ENCODE assay signal across 21 cellular contexts in the genomic region with DNA sequence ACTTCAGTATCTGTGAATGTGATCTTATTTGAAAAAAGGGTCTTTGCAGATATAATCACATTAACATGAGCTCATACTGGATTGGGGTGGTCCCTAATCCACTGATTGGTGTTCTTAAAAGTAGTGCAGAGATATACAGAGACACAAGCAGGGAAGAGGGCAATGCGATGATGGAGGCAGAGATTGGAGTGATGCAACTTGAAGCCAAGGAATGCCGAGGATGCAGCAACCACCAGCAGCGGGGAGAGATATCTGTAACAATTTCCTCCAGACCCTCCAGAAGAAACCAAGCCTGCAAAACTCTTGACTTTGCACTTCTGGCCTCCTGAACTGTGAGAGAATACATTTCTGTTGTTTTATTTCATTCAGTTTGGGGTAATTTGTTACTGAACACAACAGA.
DNase-seq lines count a peak whose midpoint lies in the region; ATAC-seq, FAIRE-seq and TF ChIP-seq lines count a peak whose summit lies in the region.
"Had no signal": no experiment of that assay in that cellular context is flagged by ENCODE, and none has a peak within 500 bp of the region (broad histone marks: within the 10 kb centered on the region; RNA-seq: fewer than 3 reads in every experiment).

No MANE protein-coding gene starts in this region.

- RAD21 ChIA-PET in HCT116 (lab: Charles Lee; ENCODE audit: low non-redundant PET in 1 of 2, low total read pairs in 2 of 2, uncharacterized antibody in 2 of 2, unreplicated experiment in 2 of 2) = no interaction called here

- H3K27me3 ChIP-seq in HCT116 (ENCODE audit: insufficient read depth, low read length) = no peaks in the 10 kb centered on the region
- no peaks in the 10 kb centered on the region for H3K27me3 ChIP-seq in gastroesophageal sphincter
- H3K27me3 ChIP-seq in rectal smooth muscle tissue (ENCODE audit: control insufficient read depth, insufficient read depth, low read length) = no peaks in the 10 kb centered on the region
- H3K27me3 ChIP-seq in esophagus squamous epithelium = no peaks in the 10 kb centered on the region
- H3K27me3 ChIP-seq: MG63 had no signal

- H3K4me3 ChIP-seq in HCT116 (replicated peaks in 1 of 2; ENCODE audit: low read depth in 1 of 2, low read length in 2 of 2) = no peak overlapping the region
- no peak overlapping the region for H3K4me3 ChIP-seq in gastroesophageal sphincter
- H3K4me3 ChIP-seq in rectal smooth muscle tissue (ENCODE audit: low read length) = no peak overlapping the region
- no peak overlapping the region for H3K4me3 ChIP-seq in esophagus squamous epithelium
- H3K4me3 ChIP-seq: GM23248, MG63, SK-N-MC had no signal

- H4K20me1 ChIP-seq in HCT116 (ENCODE audit: insufficient read depth) = no peaks in the 10 kb centered on the region

- 77% methylated on average over 3 of the region's 3 CpGs; no CpG with 5 or more reads in 1 of the 2 donors for WGBS in gastroesophageal sphincter (ENCODE audit: low coverage in 1 of 2), 2 donors
- 73 to 90% methylated on average over 3 of the region's 3 CpGs for WGBS in esophagus squamous epithelium, 2 donors

- no peak for FAIRE-seq in GM19239 (lab: Jason Lieb, UNC)
- FAIRE-seq: D721Med had no signal

- ATAC-seq in HCT116 = no peak
- no peak for ATAC-seq in gastroesophageal sphincter
- ATAC-seq: Panc1, Right ventricle myocardium inferior had no signal

- TF ChIP-seq CTCF in HCT116 (IDR thresholded peaks at IDR 0.05 in 2 of 3, conservative IDR thresholded peaks at IDR 0.05 in 1 of 3; ENCODE audit: borderline replicate concordance in 1 of 3, insufficient read depth in 1 of 3, low read depth in 2 of 3, low read length in 2 of 3) = no peak
- TF ChIP-seq CTCF in gastroesophageal sphincter (IDR thresholded peaks at IDR 0.05) = no peak
- TF ChIP-seq CTCF in esophagus squamous epithelium (IDR thresholded peaks at IDR 0.05) = no peak

- no peak for TF ChIP-seq EP300 in gastroesophageal sphincter (IDR thresholded peaks at IDR 0.05)

- CTCF ChIA-PET in HCT116 (lab: Charles Lee) = no interaction called here

- no peak for DNase-seq in HCT116 (ENCODE audit: low read depth, low spot score)
- peak; percentile 59 for DNase-seq in amniotic epithelial cell (ENCODE audit: low read depth)
- DNase-seq in esophagus squamous epithelium (lab: John Stamatoyannopoulos, UW) = no peak
- DNase-seq in GM19239 (ENCODE audit: insufficient read length, low spot score) = no peak
- no peak for DNase-seq in kidney tubule cell (ENCODE audit: low spot score)
- no peak for DNase-seq in foreskin melanocyte
- DNase-seq: BE2C; CD4-positive, alpha-beta memory T cell; GM23248; KG1; MG63; NCI-H1930; NCI-H2171; NCI-H446 treated with DMSO at 0.1 percent for 48 hours; NCI-H748 treated with DMSO at 0.1 percent for 48 hours had no signal

- intact Hi-C loops in HCT116 (cut with micrococcal nuclease) = no loop called here
- intact Hi-C loops in esophagus squamous epithelium (cut with DNase I) = no loop called here

- peak overlapping the region; percentile 52 for H2AFZ ChIP-seq in HCT116 (ENCODE audit: low read depth, low read length, poor library complexity, severe bottlenecking)
- H2AFZ ChIP-seq: GM23248 had no signal

- H3K27ac ChIP-seq in HCT116 (ENCODE audit: low read depth, low read length) (no peak overlapping the region), gastroesophageal sphincter (peak overlapping the region in 3 of 4 donors; percentile 70 to 78 (median 75)), rectal smooth muscle tissue (ENCODE audit: low read depth, low read length) (peak overlapping the region; percentile 93), esophagus squamous epithelium (no peak overlapping the region)
- H3K27ac ChIP-seq: GM23248, SK-N-MC had no signal

- BruUV-seq in HCT116 (replicated peaks; lab: Mats Ljungman, UMichigan) = no TSS peak

- H3K4me2 ChIP-seq in HCT116 (ENCODE audit: low read length) = no peak overlapping the region

- H3K9ac ChIP-seq in HCT116 (ENCODE audit: low read length) (no peak overlapping the region), rectal smooth muscle tissue (ENCODE audit: low read length) (no peak overlapping the region)
- H3K9ac ChIP-seq: GM23248 had no signal

- H3K79me2 ChIP-seq in HCT116 (ENCODE audit: insufficient read depth, low read length) = no peaks in the 10 kb centered on the region

- no peak for TF ChIP-seq RAD21 in HCT116 (IDR thresholded peaks at IDR 0.05; ENCODE audit: low read depth)

- H3K36me3 ChIP-seq in HCT116 (ENCODE audit: control insufficient read depth in 1 of 2, insufficient read depth in 2 of 2, low read length in 2 of 2) = no peaks in the 10 kb centered on the region
- H3K36me3 ChIP-seq in gastroesophageal sphincter = no peaks in the 10 kb centered on the region
- H3K36me3 ChIP-seq in rectal smooth muscle tissue (ENCODE audit: control insufficient read depth, insufficient read depth, low read length) = no peaks in the 10 kb centered on the region
- no peaks in the 10 kb centered on the region for H3K36me3 ChIP-seq in esophagus squamous epithelium
- H3K36me3 ChIP-seq: BE2C, MG63 had no signal

- H3K9me3 ChIP-seq in HCT116 (ENCODE audit: control insufficient read depth in 1 of 2, insufficient read depth in 1 of 2, low read depth in 1 of 2, low read length in 2 of 2) = no peaks in the 10 kb centered on the region
- H3K9me3 ChIP-seq in gastroesophageal sphincter = no peaks in the 10 kb centered on the region
- no peaks in the 10 kb centered on the region for H3K9me3 ChIP-seq in esophagus squamous epithelium
- H3K9me3 ChIP-seq: BE2C had no signal

- no peak for TF ChIP-seq POLR2A in HCT116 (IDR thresholded peaks at IDR 0.05; ENCODE audit: borderline replicate concordance, extremely low read depth, insufficient read depth, insufficient read length)
- no peak for TF ChIP-seq POLR2A in gastroesophageal sphincter (IDR thresholded peaks at IDR 0.05)
- TF ChIP-seq POLR2A in esophagus squamous epithelium (IDR thresholded peaks at IDR 0.05) = no peak

- H3K4me1 ChIP-seq in HCT116 (ENCODE audit: control insufficient read depth in 1 of 2, insufficient read depth in 2 of 2, low read length in 2 of 2) (no peaks in the 10 kb centered on the region), gastroesophageal sphincter (peaks cover 0 to 23% (median 10%) of the 10 kb centered on the region in 3 donors), rectal smooth muscle tissue (ENCODE audit: control insufficient read depth, insufficient read depth, low read length) (peaks cover 13% of the 10 kb centered on the region), esophagus squamous epithelium (peaks cover 0 to 11% (median 5%) of the 10 kb centered on the region in 3 donors)
- H3K4me1 ChIP-seq: BE2C had no signal

- no peaks in the 10 kb centered on the region for H3K9me2 ChIP-seq in HCT116 (ENCODE audit: insufficient read depth)

- POLR2A ChIA-PET in HCT116 (lab: Charles Lee) = no interaction called here

TF ChIP-seq in HCT116, 20 proteins besides CTCF, POLR2A, EP300 and RAD21:
- no peak for TF ChIP-seq ZNF274 (IDR thresholded peaks at IDR 0.05; ENCODE audit: low read depth, low read length)
- no peak for TF ChIP-seq SP1 (IDR thresholded peaks at IDR 0.05; ENCODE audit: low read depth)
- no peak for TF ChIP-seq CBX3 (IDR thresholded peaks at IDR 0.05; ENCODE audit: low read depth)
- TF ChIP-seq TCF7L2 (IDR thresholded peaks at IDR 0.05; ENCODE audit: borderline replicate concordance, extremely low read depth, insufficient read depth, insufficient read length) = no peak
- TF ChIP-seq, protein P1, sequence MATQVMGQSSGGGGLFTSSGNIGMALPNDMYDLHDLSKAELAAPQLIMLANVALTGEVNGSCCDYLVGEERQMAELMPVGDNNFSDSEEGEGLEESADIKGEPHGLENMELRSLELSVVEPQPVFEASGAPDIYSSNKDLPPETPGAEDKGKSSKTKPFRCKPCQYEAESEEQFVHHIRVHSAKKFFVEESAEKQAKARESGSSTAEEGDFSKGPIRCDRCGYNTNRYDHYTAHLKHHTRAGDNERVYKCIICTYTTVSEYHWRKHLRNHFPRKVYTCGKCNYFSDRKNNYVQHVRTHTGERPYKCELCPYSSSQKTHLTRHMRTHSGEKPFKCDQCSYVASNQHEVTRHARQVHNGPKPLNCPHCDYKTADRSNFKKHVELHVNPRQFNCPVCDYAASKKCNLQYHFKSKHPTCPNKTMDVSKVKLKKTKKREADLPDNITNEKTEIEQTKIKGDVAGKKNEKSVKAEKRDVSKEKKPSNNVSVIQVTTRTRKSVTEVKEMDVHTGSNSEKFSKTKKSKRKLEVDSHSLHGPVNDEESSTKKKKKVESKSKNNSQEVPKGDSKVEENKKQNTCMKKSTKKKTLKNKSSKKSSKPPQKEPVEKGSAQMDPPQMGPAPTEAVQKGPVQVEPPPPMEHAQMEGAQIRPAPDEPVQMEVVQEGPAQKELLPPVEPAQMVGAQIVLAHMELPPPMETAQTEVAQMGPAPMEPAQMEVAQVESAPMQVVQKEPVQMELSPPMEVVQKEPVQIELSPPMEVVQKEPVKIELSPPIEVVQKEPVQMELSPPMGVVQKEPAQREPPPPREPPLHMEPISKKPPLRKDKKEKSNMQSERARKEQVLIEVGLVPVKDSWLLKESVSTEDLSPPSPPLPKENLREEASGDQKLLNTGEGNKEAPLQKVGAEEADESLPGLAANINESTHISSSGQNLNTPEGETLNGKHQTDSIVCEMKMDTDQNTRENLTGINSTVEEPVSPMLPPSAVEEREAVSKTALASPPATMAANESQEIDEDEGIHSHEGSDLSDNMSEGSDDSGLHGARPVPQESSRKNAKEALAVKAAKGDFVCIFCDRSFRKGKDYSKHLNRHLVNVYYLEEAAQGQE (IDR thresholded peaks at IDR 0.05; ENCODE audit: low read depth) = no peak
- no peak for TF ChIP-seq JUND (IDR thresholded peaks at IDR 0.05)
- no peak for TF ChIP-seq EZH2 (IDR thresholded peaks at IDR 0.05)
- no peak for TF ChIP-seq ELF1 (IDR thresholded peaks at IDR 0.05; ENCODE audit: borderline replicate concordance, low read depth)
- no peak for TF ChIP-seq FOSL1 (IDR thresholded peaks at IDR 0.05; ENCODE audit: low read depth)
- TF ChIP-seq CEBPB (IDR thresholded peaks at IDR 0.05; ENCODE audit: low read depth) = no peak
- no peak for TF ChIP-seq SIN3A (IDR thresholded peaks at IDR 0.05; ENCODE audit: low read depth)
- TF ChIP-seq SRF (IDR thresholded peaks at IDR 0.05; ENCODE audit: low read depth) = no peak
- TF ChIP-seq EZH2phosphoT487 (IDR thresholded peaks at IDR 0.05; ENCODE audit: borderline replicate concordance) = no peak
- no peak for TF ChIP-seq POLR2AphosphoS5 (IDR thresholded peaks at IDR 0.05; ENCODE audit: low read depth, low read length)
- TF ChIP-seq, protein P2, sequence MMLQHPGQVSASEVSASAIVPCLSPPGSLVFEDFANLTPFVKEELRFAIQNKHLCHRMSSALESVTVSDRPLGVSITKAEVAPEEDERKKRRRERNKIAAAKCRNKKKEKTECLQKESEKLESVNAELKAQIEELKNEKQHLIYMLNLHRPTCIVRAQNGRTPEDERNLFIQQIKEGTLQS (IDR thresholded peaks at IDR 0.05) = no peak
- no peak for TF ChIP-seq ZFX (IDR thresholded peaks at IDR 0.05)
- no peak for TF ChIP-seq YY1 (IDR thresholded peaks at IDR 0.05; ENCODE audit: extremely low read depth, insufficient replicate concordance, low read depth, low read length)

Comparison
In these comparisons a context has a peak if more than half of its experiments do, and no peak if none do; other contexts are left out.
1. H3K27ac ChIP-seq: peak in gastroesophageal sphincter (3 of 4) and rectal smooth muscle tissue (single experiment); none in HCT116 (single experiment) and esophagus squamous epithelium (0 of 4).